17 cellular contexts compared by ENCODE assay signal in genomic region chr6:1322206-1322605, GRCh38. TPM values are rescaled to one million over a fixed set of nuclear protein-coding genes. Genes with fewer than 3 reads are reported as not detected.
"Had no signal": no experiment of that assay in that cellular context is flagged by ENCODE, and none has a peak within 500 bp of the region (broad histone marks: within the 10 kb centered on the region; RNA-seq: fewer than 3 reads in every experiment).

No MANE protein-coding gene starts in this region.

- H3K36me3 ChIP-seq: colonic mucosa, right atrium auricular region, tibial nerve, WERI-Rb-1 had no signal

- ATAC-seq: activated CD4-positive, alpha-beta T cell treated with anti-CD3 and anti-CD28 coated beads for 36 hours; activated CD8-positive, alpha-beta T cell treated with anti-CD3 and anti-CD28 coated beads for 36 hours; activated naive CD8-positive, alpha-beta T cell treated with anti-CD3 and anti-CD28 coated beads, Interleukin-2, amount 50 U/mL, for 24 hours; natural killer cell treated with Interleukin-12 subunit alpha and Interleukin-12 subunit beta and Interleukin-15 and Interleukin-18, amount 100 ng/mL, for 72 hours; stimulated activated memory B cell treated with anti-CD40 and anti-IgM and Interleukin-4, amounts not matched to agents 10 μg/mL and 1 μg/mL and 100 μg/mL, for 72 hours; T-cell had no signal

- H3K4me3 ChIP-seq: colonic mucosa, right atrium auricular region, tibial nerve had no signal

- H3K27ac ChIP-seq: colonic mucosa, right atrium auricular region, tibial nerve, WERI-Rb-1 had no signal

- DNase-seq: activated CD4-positive, alpha-beta T cell treated with anti-CD3 and anti-CD28 coated beads for 36 hours; activated CD8-positive, alpha-beta memory T cell treated with anti-CD3 and anti-CD28 coated beads, Interleukin-2, amount 50 U/mL, for 4 hours; activated CD8-positive, alpha-beta T cell treated with anti-CD3 and anti-CD28 coated beads for 36 hours; activated naive CD4-positive, alpha-beta T cell; activated naive CD8-positive, alpha-beta T cell treated with anti-CD3 and anti-CD28 coated beads, Interleukin-2, amount 50 U/mL, for 24 hours; colonic mucosa; immature natural killer cell; nucleus accumbens; T-cell; WERI-Rb-1 had no signal

- H3K4me1 ChIP-seq: colonic mucosa, right atrium auricular region had no signal

- H3K27me3 ChIP-seq: right atrium auricular region, tibial nerve had no signal

- H3K9me3 ChIP-seq: colonic mucosa, right atrium auricular region had no signal

RNA-seq across cellular contexts. Expression of gene FOXQ1, which starts 10.3 kb away (rescaled TPM):
- total RNA-seq: activated CD4-positive, alpha-beta T cell treated with anti-CD3 and anti-CD28 coated beads for 36 hours; activated CD8-positive, alpha-beta T cell treated with anti-CD3 and anti-CD28 coated beads for 36 hours; cardiac septum; glomerular endothelial cell; natural killer cell treated with Interleukin-12 subunit alpha and Interleukin-12 subunit beta and Interleukin-15 and Interleukin-18, amount 100 ng/mL, for 72 hours; posterior vena cava; right atrium auricular region had no signal
- polyA plus RNA-seq: immature natural killer cell had no signal
